11 cellular contexts compared by ENCODE assay signal in the genomic region with DNA sequence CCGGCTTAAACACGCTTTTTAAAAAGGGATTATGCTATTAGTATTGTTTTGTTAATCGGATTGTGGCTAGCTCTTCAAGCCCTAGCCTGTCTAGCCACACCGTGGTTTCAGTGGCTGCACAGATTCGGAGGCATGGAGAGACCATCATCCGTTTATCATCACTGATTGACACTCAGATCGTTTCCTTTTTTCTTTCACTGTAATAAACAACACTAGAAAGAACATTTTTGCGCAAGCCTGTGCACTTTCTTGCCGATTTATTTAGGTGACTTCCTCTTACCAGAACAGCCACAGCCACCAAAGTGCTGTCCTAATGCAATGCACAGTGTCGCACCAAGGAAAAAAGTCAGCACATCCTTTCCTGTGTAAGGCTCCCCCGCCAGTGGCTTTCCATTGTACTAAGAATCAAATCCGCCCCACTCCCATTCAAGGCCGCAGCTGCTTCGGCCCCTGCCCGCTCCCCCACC.
DNase-seq lines count a peak whose midpoint lies in the region; ATAC-seq and TF ChIP-seq lines count a peak whose summit lies in the region.
"Had no signal": no experiment of that assay in that cellular context is flagged by ENCODE, and none has a peak within 500 bp of the region (broad histone marks: within the 10 kb centered on the region; RNA-seq: fewer than 3 reads in every experiment).

No MANE protein-coding gene starts in this region.

- peak overlapping the region; percentile 53 to 66 for H3K4me3 Mint-ChIP-seq in CD14-positive monocyte
- H3K4me3 Mint-ChIP-seq in naive thymus-derived CD4-positive, alpha-beta T cell, result no peak overlapping the region
- no peak overlapping the region for H3K4me3 Mint-ChIP-seq in activated naive CD4-positive, alpha-beta T cell treated with anti-CD3 and anti-CD28 coated beads, Interleukin-2, amount 10 ng/mL, durations not matched to agents 7 days and 5 days
- H3K4me3 Mint-ChIP-seq: activated naive CD8-positive, alpha-beta T cell treated with anti-CD3 and anti-CD28 coated beads, Interleukin-2, amount 50 U/mL, for 24 hours had no signal

- H3K27ac ChIP-seq in naive thymus-derived CD4-positive, alpha-beta T cell (ENCODE audit: low read depth, low read length), result no peak overlapping the region

- POLR2A ChIA-PET in naive thymus-derived CD4-positive, alpha-beta T cell (lab: Charles Lee), result no interaction called here

- peaks cover 0 to 14% (median 8%) of the 10 kb centered on the region in 7 donors for H3K9me3 Mint-ChIP-seq in CD14-positive monocyte
- peaks cover 0 to 6% (median 0%) of the 10 kb centered on the region in 11 donors for H3K9me3 Mint-ChIP-seq in naive thymus-derived CD4-positive, alpha-beta T cell
- peaks cover 3% of the 10 kb centered on the region for H3K9me3 Mint-ChIP-seq in activated naive CD4-positive, alpha-beta T cell treated with anti-CD3 and anti-CD28 coated beads, Interleukin-2, amount 10 ng/mL, durations not matched to agents 7 days and 5 days
- H3K9me3 Mint-ChIP-seq: activated naive CD8-positive, alpha-beta T cell treated with anti-CD3 and anti-CD28 coated beads, Interleukin-2, amount 50 U/mL, for 24 hours had no signal

- peaks cover 26 to 72% of the 10 kb centered on the region in 2 donors for H3K36me3 Mint-ChIP-seq in CD14-positive monocyte
- peaks cover 0 to 5% (median 0%) of the 10 kb centered on the region in 5 donors for H3K36me3 Mint-ChIP-seq in naive thymus-derived CD4-positive, alpha-beta T cell
- H3K36me3 Mint-ChIP-seq in activated naive CD4-positive, alpha-beta T cell treated with anti-CD3 and anti-CD28 coated beads, Interleukin-2, amount 10 ng/mL, durations not matched to agents 7 days and 5 days, result no peaks in the 10 kb centered on the region

- TF ChIP-seq CTCF in CD14-positive monocyte (IDR thresholded peaks at IDR 0.05), result no peak

- DNase-seq in CD14-positive monocyte (ENCODE audit: low spot score), result peak; percentile 68
- DNase-seq in NOMO-1 treated with dmso at 0.1 percent for 144 hours (lab: John Stamatoyannopoulos, UW; ENCODE audit: unreplicated experiment), result peak; percentile 81
- DNase-seq in naive thymus-derived CD4-positive, alpha-beta T cell, result no peak
- no peak for DNase-seq in activated naive CD4-positive, alpha-beta T cell treated with anti-CD3 and anti-CD28 coated beads, Interleukin-2, amount 10 ng/mL, durations not matched to agents 7 days and 5 days
- DNase-seq in NCI-H2081 (lab: John Stamatoyannopoulos, UW), result no peak
- no peak for DNase-seq in effector CD4-positive, alpha-beta T cell
- DNase-seq: activated naive CD8-positive, alpha-beta T cell treated with anti-CD3 and anti-CD28 coated beads, Interleukin-2, amount 50 U/mL, for 24 hours; cerebellar nuclear complex; SW 1271 had no signal

- peak overlapping the region; percentile 96 to 99 (median 99) for H3K27ac Mint-ChIP-seq in CD14-positive monocyte
- H3K27ac Mint-ChIP-seq in naive thymus-derived CD4-positive, alpha-beta T cell, result no peak overlapping the region
- no peak overlapping the region for H3K27ac Mint-ChIP-seq in activated naive CD4-positive, alpha-beta T cell treated with anti-CD3 and anti-CD28 coated beads, Interleukin-2, amount 10 ng/mL, durations not matched to agents 7 days and 5 days
- H3K27ac Mint-ChIP-seq: activated naive CD8-positive, alpha-beta T cell treated with anti-CD3 and anti-CD28 coated beads, Interleukin-2, amount 50 U/mL, for 24 hours had no signal

- H3K4me1 ChIP-seq in naive thymus-derived CD4-positive, alpha-beta T cell (ENCODE audit: control insufficient read depth in 2 of 2, insufficient read depth in 2 of 2, low read length in 2 of 2), result no peaks in the 10 kb centered on the region

- H3K27me3 Mint-ChIP-seq in CD14-positive monocyte (ENCODE audit: low read depth in 3 of 3), result peaks cover 0 to under 1% (median under 1%) of the 10 kb centered on the region in 3 donors
- peaks cover 0 to 13% (median 2%) of the 10 kb centered on the region in 5 donors for H3K27me3 Mint-ChIP-seq in naive thymus-derived CD4-positive, alpha-beta T cell
- H3K27me3 Mint-ChIP-seq in activated naive CD4-positive, alpha-beta T cell treated with anti-CD3 and anti-CD28 coated beads, Interleukin-2, amount 10 ng/mL, durations not matched to agents 7 days and 5 days, result peaks cover 8% of the 10 kb centered on the region

- H3K36me3 ChIP-seq in naive thymus-derived CD4-positive, alpha-beta T cell (ENCODE audit: control insufficient read depth in 2 of 3, insufficient read depth in 3 of 3, low read length in 3 of 3), result no peaks in the 10 kb centered on the region

- no peak overlapping the region for H3K4me3 ChIP-seq in naive thymus-derived CD4-positive, alpha-beta T cell (ENCODE audit: low read length)

- intact Hi-C loops in CD14-positive monocyte (cut with micrococcal nuclease), result loop anchor here in 1 of 2 donors (5.0 kb wide), 1 partner anchor 156 kb away; no protein-coding TSS in a partner anchor
- intact Hi-C loops in naive thymus-derived CD4-positive, alpha-beta T cell (cut with micrococcal nuclease), result no loop called here

- H3K4me1 Mint-ChIP-seq in CD14-positive monocyte, result peaks cover 67% of the 10 kb centered on the region
- H3K4me1 Mint-ChIP-seq in naive thymus-derived CD4-positive, alpha-beta T cell, result peaks cover 0 to 9% (median 0%) of the 10 kb centered on the region in 7 donors
- peaks cover 6% of the 10 kb centered on the region for H3K4me1 Mint-ChIP-seq in activated naive CD4-positive, alpha-beta T cell treated with anti-CD3 and anti-CD28 coated beads, Interleukin-2, amount 10 ng/mL, durations not matched to agents 7 days and 5 days
- H3K4me1 Mint-ChIP-seq: activated naive CD8-positive, alpha-beta T cell treated with anti-CD3 and anti-CD28 coated beads, Interleukin-2, amount 50 U/mL, for 24 hours had no signal

- no peaks in the 10 kb centered on the region for H3K27me3 ChIP-seq in naive thymus-derived CD4-positive, alpha-beta T cell (ENCODE audit: control insufficient read depth in 2 of 2, insufficient read depth in 2 of 2, low read length in 2 of 2)

- H3K9me3 ChIP-seq in naive thymus-derived CD4-positive, alpha-beta T cell (ENCODE audit: control insufficient read depth in 2 of 3, low read length in 3 of 3), result no peaks in the 10 kb centered on the region

- CTCF ChIA-PET in naive thymus-derived CD4-positive, alpha-beta T cell (lab: Charles Lee), result no interaction called here
- CTCF ChIA-PET in activated naive CD4-positive, alpha-beta T cell treated with anti-CD3 and anti-CD28 coated beads, Interleukin-2, amount 10 ng/mL, durations not matched to agents 7 days and 5 days (lab: Charles Lee), result no interaction called here

- ATAC-seq in esophagus mucosa (peak; percentile 46), GM18517 (IDR thresholded peaks at IDR 0.05; ENCODE audit: unreplicated experiment) (no peak)
- ATAC-seq in naive thymus-derived CD4-positive, alpha-beta T cell, result peak; percentile 64

Comparison
In these comparisons a context has a peak if more than half of its experiments do, and no peak if none do; other contexts are left out.
1. DNase-seq: peak in CD14-positive monocyte (single experiment) and NOMO-1 treated with dmso at 0.1 percent for 144 hours (single experiment); none in naive thymus-derived CD4-positive, alpha-beta T cell (0 of 9), activated naive CD4-positive, alpha-beta T cell treated with anti-CD3 and anti-CD28 coated beads, Interleukin-2, amount 10 ng/mL, durations not matched to agents 7 days and 5 days (single experiment), NCI-H2081 (0 of 2) and effector CD4-positive, alpha-beta T cell (single experiment).
2. H3K27ac Mint-ChIP-seq: peak in CD14-positive monocyte (7 of 7); none in naive thymus-derived CD4-positive, alpha-beta T cell (0 of 9) and activated naive CD4-positive, alpha-beta T cell treated with anti-CD3 and anti-CD28 coated beads, Interleukin-2, amount 10 ng/mL, durations not matched to agents 7 days and 5 days (single experiment).
3. H3K4me3 Mint-ChIP-seq: peak in CD14-positive monocyte (2 of 2); none in naive thymus-derived CD4-positive, alpha-beta T cell (0 of 10) and activated naive CD4-positive, alpha-beta T cell treated with anti-CD3 and anti-CD28 coated beads, Interleukin-2, amount 10 ng/mL, durations not matched to agents 7 days and 5 days (single experiment).